ENCODE assay signal across 7 cellular contexts in genomic region chr6:143321687-143322086, GRCh38.
"Had no signal": no experiment of that assay in that cellular context is flagged by ENCODE, and none has a peak within 500 bp of the region (broad histone marks: within the 10 kb centered on the region; RNA-seq: fewer than 3 reads in every experiment).

No MANE protein-coding gene starts in this region.

- H3K4me3 ChIP-seq: GM23338, K562 had no signal

- H3K4me3 Mint-ChIP-seq: GM23338, H9 had no signal

- H3K27ac Mint-ChIP-seq: GM23338, H9 had no signal

- DNase-seq: H9, HCEC 1CT, IMR-90, KG1 had no signal

- H3K4me1 Mint-ChIP-seq: GM23338, H9 had no signal

- ATAC-seq: GM23338, HepG2, K562 had no signal
